In genomic region chr14:32073537-32074189, GRCh38 we compare ENCODE assay signal across 8 cellular contexts. TPM values are rescaled to one million over a fixed set of nuclear protein-coding genes. Genes with fewer than 3 reads are reported as not detected.
DNase-seq lines count a peak whose midpoint lies in the region; ATAC-seq lines count a peak whose summit lies in the region.

No MANE protein-coding gene starts in this region.

- peaks cover 0 to 14% of the 10 kb centered on the region in 2 donors for H3K36me3 Mint-ChIP-seq in CD4-positive, alpha-beta memory T cell

- H3K27me3 Mint-ChIP-seq in CD4-positive, alpha-beta memory T cell, result peaks cover 0 to 2% of the 10 kb centered on the region in 2 donors
- no peaks in the 10 kb centered on the region for H3K27me3 Mint-ChIP-seq in stimulated activated naive CD8-positive, alpha-beta T cell treated with anti-CD3 and anti-CD28 coated beads, Interleukin-15, amount 100 ng/mL, for 72 hours

- in situ Hi-C loops in T47D (cut with HindIII; ENCODE audit: low pct_unique_long_range_greater_than_20kb, low sequenced_read_pairs), result no loop called here

- H3K4me3 Mint-ChIP-seq in CD4-positive, alpha-beta memory T cell, result peak overlapping the region in 3 of 8 donors; percentile 24 to 75 (median 27)
- H3K4me3 Mint-ChIP-seq in stimulated activated naive CD8-positive, alpha-beta T cell treated with anti-CD3 and anti-CD28 coated beads, Interleukin-15, amount 100 ng/mL, for 72 hours, result no peak overlapping the region

- peak; percentile 76 to 81 (median 76) for DNase-seq in CD4-positive, alpha-beta memory T cell
- DNase-seq in NAMALWA (ENCODE audit: low spot score) (peak; percentile 91), SJCRH30 (peak; percentile 60 to 89), T47D (ENCODE audit: low read depth in 1 of 2, low spot score in 1 of 2) (peak; percentile 55 to 92), left kidney (ENCODE audit: low read depth, low spot score) (peak; percentile 89)
- DNase-seq in stimulated activated naive CD8-positive, alpha-beta T cell treated with anti-CD3 and anti-CD28 coated beads, Interleukin-15, amount 100 ng/mL, for 72 hours, result peak; percentile 45 to 53

- CTCF ChIA-PET in CD4-positive, alpha-beta memory T cell (lab: Charles Lee; ENCODE audit: partially characterized antibody), result interaction anchor here (0.8 to 12.2 kb wide), 19 partner anchors 10 to 185 kb away, joined by 3 to 347 read pairs (median 4); partner anchors contain the start of gene RNU6-8

- peaks cover 0 to 2% (median 0%) of the 10 kb centered on the region in 8 donors for H3K9me3 Mint-ChIP-seq in CD4-positive, alpha-beta memory T cell
- H3K9me3 Mint-ChIP-seq in stimulated activated naive CD8-positive, alpha-beta T cell treated with anti-CD3 and anti-CD28 coated beads, Interleukin-15, amount 100 ng/mL, for 72 hours, result no peaks in the 10 kb centered on the region

- H3K4me1 Mint-ChIP-seq in CD4-positive, alpha-beta memory T cell, result peaks cover 7 to 28% (median 18%) of the 10 kb centered on the region in 4 donors
- peaks cover 12% of the 10 kb centered on the region for H3K4me1 Mint-ChIP-seq in stimulated activated naive CD8-positive, alpha-beta T cell treated with anti-CD3 and anti-CD28 coated beads, Interleukin-15, amount 100 ng/mL, for 72 hours

- peaks cover 16% of the 10 kb centered on the region for H3K4me1 ChIP-seq in CD4-positive, alpha-beta memory T cell (ENCODE audit: insufficient read depth, low read length)
- H3K4me1 ChIP-seq in SJCRH30, result 0 out of 2 replicates have a peak, but pooled peaks cover 4% of the 10 kb centered on the region

- ATAC-seq in GM18870 (IDR thresholded peaks at IDR 0.05; ENCODE audit: unreplicated experiment) (peak; percentile 33), GM18498 (IDR thresholded peaks at IDR 0.05; ENCODE audit: unreplicated experiment) (no peak)
- no peak for ATAC-seq in stimulated activated naive CD8-positive, alpha-beta T cell treated with anti-CD3 and anti-CD28 coated beads, Interleukin-15, amount 100 ng/mL, for 72 hours

- H3K27me3 ChIP-seq in CD4-positive, alpha-beta memory T cell (ENCODE audit: insufficient read depth, low read length), result no peaks in the 10 kb centered on the region
- H3K27me3 ChIP-seq in SJCRH30, result no peaks in the 10 kb centered on the region

- POLR2A ChIA-PET in CD4-positive, alpha-beta memory T cell (lab: Charles Lee; ENCODE audit: partially characterized antibody), result interaction anchor here (0.8 to 1.9 kb wide), 4 partner anchors 29 to 179 kb away, joined by 4 to 10 read pairs (median 4); partner anchors contain the start of gene RNU6-8

- H3K4me3 ChIP-seq in CD4-positive, alpha-beta memory T cell (ENCODE audit: low read length in 2 of 2), result no peak overlapping the region
- H3K4me3 ChIP-seq in SJCRH30, result no peak overlapping the region

- H3K36me3 ChIP-seq in CD4-positive, alpha-beta memory T cell (ENCODE audit: insufficient read depth, low read length), result no peaks in the 10 kb centered on the region
- H3K36me3 ChIP-seq in SJCRH30, result no peaks in the 10 kb centered on the region

- H3K9me3 ChIP-seq in CD4-positive, alpha-beta memory T cell (ENCODE audit: control insufficient read depth in 1 of 2, low read length in 2 of 2), result no peaks in the 10 kb centered on the region
- H3K9me3 ChIP-seq in SJCRH30 (replicated peaks), result no peaks in the 10 kb centered on the region

- H3K27ac Mint-ChIP-seq in CD4-positive, alpha-beta memory T cell, result peak overlapping the region in 2 of 7 donors; percentile 29 to 77
- no peak overlapping the region for H3K27ac Mint-ChIP-seq in stimulated activated naive CD8-positive, alpha-beta T cell treated with anti-CD3 and anti-CD28 coated beads, Interleukin-15, amount 100 ng/mL, for 72 hours

- no peak overlapping the region for H3K27ac ChIP-seq in CD4-positive, alpha-beta memory T cell (ENCODE audit: low read depth, low read length)
- H3K27ac ChIP-seq in SJCRH30, result no peak overlapping the region

- intact Hi-C loops in CD4-positive, alpha-beta memory T cell (cut with micrococcal nuclease), result loop anchor here (1.0 to 10.0 kb wide), 5 partner anchors 147 to 1449 kb away; partner anchors contain the start of gene SCFD1

RNA-seq across cellular contexts. Expression of gene ARHGAP5, which starts 3.4 kb away (rescaled TPM):
- total RNA-seq in CD4-positive, alpha-beta memory T cell, result 100 to 1,000 TPM; 102 to 109 TPM
- 10 to 100 TPM; 28.0 to 41.6 TPM for polyA plus RNA-seq in CD4-positive, alpha-beta memory T cell
- 166 and 178 TPM in 2 replicates for total RNA-seq in SJCRH30 (2014; rRNA removed; shearing (Covaris generic))
